ENCODE assay signal across 11 cellular contexts in genomic region chr11:118838905-118839553, GRCh38. TPM values are rescaled to one million over a fixed set of nuclear protein-coding genes. Genes with fewer than 3 reads are reported as not detected.
DNase-seq lines count a peak whose midpoint lies in the region; ATAC-seq and TF ChIP-seq lines count a peak whose summit lies in the region.
"Had no signal": no experiment of that assay in that cellular context is flagged by ENCODE, and none has a peak within 500 bp of the region (broad histone marks: within the 10 kb centered on the region; RNA-seq: fewer than 3 reads in every experiment).

No MANE protein-coding gene starts in this region.

- H3K27ac Mint-ChIP-seq in CD14-positive monocyte (peak overlapping the region; percentile 53 to 92 (median 76)), activated B cell treated with CpG ODN at 0.5 μM for 24 hours (peak overlapping the region; percentile 85), mesothelial cell of epicardium (no peak overlapping the region)
- H3K27ac Mint-ChIP-seq in CD8-positive, alpha-beta memory T cell = peak overlapping the region in 2 of 8 donors; percentile 22 to 63

- peak; percentile 63 for ATAC-seq in GM19328 (IDR thresholded peaks at IDR 0.05; ENCODE audit: unreplicated experiment)
- ATAC-seq in HG03045 (IDR thresholded peaks at IDR 0.05; ENCODE audit: unreplicated experiment) = peak; percentile 63
- ATAC-seq in activated B cell treated with CpG ODN at 0.5 μM for 24 hours (ENCODE audit: low read depth) = peak; percentile 78

- no peaks in the 10 kb centered on the region for H3K9me3 ChIP-seq in CD8-positive, alpha-beta memory T cell (ENCODE audit: low read length)

- TF ChIP-seq CTCF in CD14-positive monocyte (IDR thresholded peaks at IDR 0.05) (no peak), activated B cell treated with CpG ODN at 0.5 μM for 24 hours (IDR thresholded peaks at IDR 0.05) (no peak), mesothelial cell of epicardium (IDR thresholded peaks at IDR 0.05; ENCODE audit: unreplicated experiment) (no peak)

- intact Hi-C loops in CD14-positive monocyte (cut with micrococcal nuclease) = no loop called here
- intact Hi-C loops in activated B cell treated with CpG ODN at 0.5 μM for 24 hours (cut with micrococcal nuclease) = loop anchor here (1.0 to 2.0 kb wide), 5 partner anchors 14 to 47 kb away; partner anchors contain the start of gene CXCR5

- H3K4me3 Mint-ChIP-seq in CD14-positive monocyte = no peak overlapping the region
- H3K4me3 Mint-ChIP-seq in activated B cell treated with CpG ODN at 0.5 μM for 24 hours = peak overlapping the region; percentile 47
- H3K4me3 Mint-ChIP-seq in mesothelial cell of epicardium = no peak overlapping the region
- peak overlapping the region in 1 of 7 donors; percentile 31 for H3K4me3 Mint-ChIP-seq in CD8-positive, alpha-beta memory T cell

- peaks cover 0 to 2% (median 0%) of the 10 kb centered on the region in 3 donors for H3K27me3 Mint-ChIP-seq in CD14-positive monocyte (ENCODE audit: low read depth in 3 of 3)
- H3K27me3 Mint-ChIP-seq in activated B cell treated with CpG ODN at 0.5 μM for 24 hours = no peaks in the 10 kb centered on the region
- H3K27me3 Mint-ChIP-seq in mesothelial cell of epicardium (ENCODE audit: low read depth) = no peaks in the 10 kb centered on the region
- H3K27me3 Mint-ChIP-seq in CD8-positive, alpha-beta memory T cell = no peaks in the 10 kb centered on the region
- H3K27me3 Mint-ChIP-seq: CD4-positive, alpha-beta memory T cell had no signal

- POLR2A ChIA-PET in activated B cell treated with CpG ODN at 0.5 μM for 24 hours (lab: Charles Lee) = interaction anchor here (0.7 to 13.4 kb wide), 18 partner anchors 13 to 74 kb away, joined by 3 to 223 read pairs (median 6); partner anchors contain the start of gene DDX6
- POLR2A ChIA-PET in CD8-positive, alpha-beta memory T cell (lab: Charles Lee) = interaction anchor here (0.7 kb wide), 2 partner anchors 149 to 187 kb away, joined by 3 to 4 read pairs; no protein-coding TSS in a partner anchor

- H3K36me3 Mint-ChIP-seq in CD14-positive monocyte (no peaks in the 10 kb centered on the region), activated B cell treated with CpG ODN at 0.5 μM for 24 hours (ENCODE audit: low read depth) (no peaks in the 10 kb centered on the region), mesothelial cell of epicardium (no peaks in the 10 kb centered on the region)
- no peaks in the 10 kb centered on the region for H3K36me3 Mint-ChIP-seq in CD8-positive, alpha-beta memory T cell
- H3K36me3 Mint-ChIP-seq: CD4-positive, alpha-beta memory T cell had no signal

- no peak for DNase-seq in CD14-positive monocyte (ENCODE audit: low spot score)
- no peak for DNase-seq in activated B cell treated with CpG ODN at 0.5 μM for 24 hours
- no peak for DNase-seq in NCI-H82 (lab: John Stamatoyannopoulos, UW)
- no peak for DNase-seq in mesothelial cell of epicardium (ENCODE audit: low spot score in 2 of 2, unreplicated experiment in 2 of 2)
- no peak for DNase-seq in DMS 273 treated with DMSO at 0.1 percent for 48 hours (lab: John Stamatoyannopoulos, UW)
- DNase-seq in CD8-positive, alpha-beta memory T cell = no peak
- DNase-seq: CD4-positive, alpha-beta memory T cell; PC-9 had no signal

- H3K9me3 Mint-ChIP-seq in CD14-positive monocyte (peaks cover 0 to 2% (median 0%) of the 10 kb centered on the region in 7 donors), activated B cell treated with CpG ODN at 0.5 μM for 24 hours (no peaks in the 10 kb centered on the region), mesothelial cell of epicardium (no peaks in the 10 kb centered on the region)
- no peaks in the 10 kb centered on the region for H3K9me3 Mint-ChIP-seq in CD8-positive, alpha-beta memory T cell
- H3K9me3 Mint-ChIP-seq: CD4-positive, alpha-beta memory T cell had no signal

- no peaks in the 10 kb centered on the region for H3K27me3 ChIP-seq in CD8-positive, alpha-beta memory T cell (ENCODE audit: insufficient read depth, low read length, poor library complexity, severe bottlenecking)

- no peak overlapping the region for H3K4me3 ChIP-seq in CD8-positive, alpha-beta memory T cell (ENCODE audit: low read length)
- H3K4me3 ChIP-seq: PC-9 had no signal

- no peak overlapping the region for H3K27ac ChIP-seq in CD8-positive, alpha-beta memory T cell (ENCODE audit: low read depth, low read length)
- H3K27ac ChIP-seq: PC-9 had no signal

- H3K4me1 ChIP-seq in CD8-positive, alpha-beta memory T cell (ENCODE audit: insufficient read depth, low read length) = peaks cover 8% of the 10 kb centered on the region

- peaks cover 29% of the 10 kb centered on the region for H3K4me1 Mint-ChIP-seq in CD14-positive monocyte
- H3K4me1 Mint-ChIP-seq in activated B cell treated with CpG ODN at 0.5 μM for 24 hours = peaks cover 61% of the 10 kb centered on the region
- H3K4me1 Mint-ChIP-seq in mesothelial cell of epicardium = no peaks in the 10 kb centered on the region
- peaks cover 27 to 34% (median 33%) of the 10 kb centered on the region in 3 donors for H3K4me1 Mint-ChIP-seq in CD8-positive, alpha-beta memory T cell

- H3K36me3 ChIP-seq in CD8-positive, alpha-beta memory T cell (ENCODE audit: insufficient read depth, low read length) = no peaks in the 10 kb centered on the region

- CTCF ChIA-PET in activated B cell treated with CpG ODN at 0.5 μM for 24 hours (lab: Charles Lee) = interaction anchor here (0.7 to 2.1 kb wide), 9 partner anchors 9 to 56 kb away, joined by 3 to 10 read pairs (median 4); partner anchors contain the start of genes CXCR5 and DDX6
- CTCF ChIA-PET in CD8-positive, alpha-beta memory T cell (lab: Charles Lee) = no interaction called here

RNA-seq across cellular contexts. Expression of gene CXCR5, which starts 44.7 kb away (rescaled TPM):
- under 1 TPM; 0.08 to 0.09 TPM for polyA plus RNA-seq in CD14-positive monocyte
- 198 and 199 TPM in 2 replicates for total RNA-seq in activated B cell treated with CpG ODN at 0.5 μM for 24 hours
- not detected in 3 replicates for total RNA-seq in mesothelial cell of epicardium
- 1 to 10 TPM; 5.8 to 6.3 TPM for total RNA-seq in CD8-positive, alpha-beta memory T cell
- polyA plus RNA-seq in CD8-positive, alpha-beta memory T cell = 4.5 TPM
- total RNA-seq: epithelial cell of proximal tubule, PC-9 had no signal

RNA-seq across cellular contexts. Expression of gene DDX6, which starts 48.1 kb away (rescaled TPM):
- polyA plus RNA-seq in CD14-positive monocyte = 10 to 100 TPM; 17.8 to 31.9 TPM
- 263 and 297 TPM in 2 replicates for total RNA-seq in activated B cell treated with CpG ODN at 0.5 μM for 24 hours
- total RNA-seq in mesothelial cell of epicardium = 189 to 194 TPM (median 191 TPM) in 3 replicates
- total RNA-seq in CD8-positive, alpha-beta memory T cell = 100 to 1,000 TPM; 187 to 189 TPM
- 85.6 TPM for polyA plus RNA-seq in CD8-positive, alpha-beta memory T cell

Comparison
In these comparisons a context has a peak if more than half of its experiments do, and no peak if none do; other contexts are left out.
1. RNA of gene CXCR5, which starts 44.7 kb away (total RNA-seq): 198 to 199 TPM in activated B cell treated with CpG ODN at 0.5 μM for 24 hours; 5.8 to 6.3 TPM in CD8-positive, alpha-beta memory T cell and not detected in mesothelial cell of epicardium; every median in the first group is over 10 times any median in the second.
2. Peak in every context shown above with its lines, with median percentiles within 50 percentile points of each other: ATAC-seq.